Comparison of ENCODE assay signal across 30 cellular contexts in the genomic region with DNA sequence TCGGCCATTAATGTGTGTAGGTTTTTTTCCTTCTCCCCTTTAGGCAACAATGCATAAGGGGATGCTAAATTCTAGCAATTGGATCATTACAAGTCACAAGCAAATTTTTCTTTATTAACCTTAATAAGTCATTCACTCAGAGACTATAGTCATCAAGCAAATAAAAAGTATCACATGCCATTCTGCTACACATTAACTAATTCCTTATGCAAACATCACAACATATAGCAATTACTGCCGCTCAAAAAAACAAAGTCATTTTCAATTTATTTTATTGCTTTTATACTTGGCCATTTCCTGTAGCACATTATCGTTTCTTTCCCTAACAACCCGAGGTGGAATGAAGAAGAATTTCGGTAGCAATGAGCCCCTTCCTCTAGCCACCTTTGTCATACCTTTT.
"Had no signal": no experiment of that assay in that cellular context is flagged by ENCODE, and none has a peak within 500 bp of the region (broad histone marks: within the 10 kb centered on the region; RNA-seq: fewer than 3 reads in every experiment).

No MANE protein-coding gene starts in this region.

- DNase-seq: activated CD4-positive, alpha-beta memory T cell treated with anti-CD3 and anti-CD28 coated beads for 36 hours; activated CD4-positive, alpha-beta T cell treated with anti-CD3 and anti-CD28 coated beads for 48 hours; activated CD8-positive, alpha-beta memory T cell treated with anti-CD3 and anti-CD28 coated beads, Interleukin-2, amount 50 U/mL, for 4 hours; activated gamma-delta T cell; activated naive CD4-positive, alpha-beta T cell treated with anti-CD3 and anti-CD28 coated beads, Interleukin-2, amount 10 ng/mL, durations not matched to agents 7 days and 5 days; activated naive CD8-positive, alpha-beta T cell treated with anti-CD3 and anti-CD28 coated beads, Interleukin-2, amount 10 ng/mL, durations not matched to agents 7 days and 5 days; activated T-cell treated with anti-CD3 and anti-CD28 coated beads, Interleukin-2, amount 50 U/mL, for 1 hour; central memory CD4-positive, alpha-beta T cell; effector CD8-positive, alpha-beta T cell; gastrocnemius medialis; glutamatergic neuron; hippocampal formation; immature natural killer cell; kidney; midbrain; posterior cingulate gyrus; right lobe of liver; stimulated activated CD4-positive, alpha-beta T cell treated with anti-CD3 and anti-CD28 coated beads, Interleukin-12 subunit alpha, Interleukin-12 subunit beta, amount 100 ng/mL, for 4 hours; stimulated activated CD4-positive, alpha-beta T cell treated with anti-CD3 and anti-CD28 coated beads, Interleukin-4, amount 100 ng/mL, for 1 hour; substantia nigra; T-helper 17 cell; T1000; WERI-Rb-1 had no signal

- H3K27me3 ChIP-seq: ascending aorta, gastrocnemius medialis, right lobe of liver, vagina had no signal

- H3K27ac ChIP-seq: ascending aorta, right lobe of liver, vagina, WERI-Rb-1 had no signal

- FAIRE-seq: kidney had no signal

- H3K4me3 Mint-ChIP-seq: activated CD4-positive, alpha-beta memory T cell treated with anti-CD3 and anti-CD28 coated beads for 36 hours; activated naive CD4-positive, alpha-beta T cell treated with anti-CD3 and anti-CD28 coated beads, Interleukin-2, amount 10 ng/mL, durations not matched to agents 7 days and 5 days; activated naive CD8-positive, alpha-beta T cell treated with anti-CD3 and anti-CD28 coated beads, Interleukin-2, amount 10 ng/mL, durations not matched to agents 7 days and 5 days; immature natural killer cell; natural killer cell treated with Interleukin-12 subunit alpha and Interleukin-12 subunit beta and Interleukin-15 and Interleukin-18, amount 100 ng/mL, for 72 hours; stimulated activated effector memory CD8-positive, alpha-beta T cell treated with anti-CD3 and anti-CD28 coated beads, Interleukin-12 subunit alpha, Interleukin-12 subunit beta, amount 100 ng/mL, for 72 hours; stimulated activated naive CD8-positive, alpha-beta T cell treated with anti-CD3 and anti-CD28 coated beads, Interleukin-15, Interleukin-2, amounts not matched to agents 100 ng/mL and 50 ng/mL, for 24 hours; T-helper 17 cell; type B pancreatic cell had no signal

- H3K36me3 ChIP-seq: ascending aorta, gastrocnemius medialis, right lobe of liver, vagina, WERI-Rb-1 had no signal

- H3K4me1 ChIP-seq: ascending aorta, vagina had no signal

- H3K4me3 ChIP-seq: ascending aorta, gastrocnemius medialis, right lobe of liver, vagina had no signal

- H3K9me3 Mint-ChIP-seq: activated CD4-positive, alpha-beta memory T cell treated with anti-CD3 and anti-CD28 coated beads for 36 hours; activated naive CD4-positive, alpha-beta T cell treated with anti-CD3 and anti-CD28 coated beads, Interleukin-2, amount 10 ng/mL, durations not matched to agents 7 days and 5 days; activated naive CD8-positive, alpha-beta T cell treated with anti-CD3 and anti-CD28 coated beads, Interleukin-2, amount 10 ng/mL, durations not matched to agents 7 days and 5 days; immature natural killer cell; natural killer cell treated with Interleukin-12 subunit alpha and Interleukin-12 subunit beta and Interleukin-15 and Interleukin-18, amount 100 ng/mL, for 72 hours; stimulated activated effector memory CD8-positive, alpha-beta T cell treated with anti-CD3 and anti-CD28 coated beads, Interleukin-12 subunit alpha, Interleukin-12 subunit beta, amount 100 ng/mL, for 72 hours; stimulated activated naive CD8-positive, alpha-beta T cell treated with anti-CD3 and anti-CD28 coated beads, Interleukin-15, Interleukin-2, amounts not matched to agents 100 ng/mL and 50 ng/mL, for 24 hours; type B pancreatic cell had no signal

- H3K9me3 ChIP-seq: ascending aorta, gastrocnemius medialis, right lobe of liver, vagina had no signal

- ATAC-seq: activated CD4-positive, CD25-positive, alpha-beta regulatory T cell treated with anti-CD3 and anti-CD28 coated beads, Interleukin-2, amount 50 U/mL, for 24 hours; gastrocnemius medialis; natural killer cell treated with Interleukin-12 subunit alpha and Interleukin-12 subunit beta and Interleukin-15 and Interleukin-18, amount 100 ng/mL, for 72 hours; right lobe of liver; stimulated activated effector memory CD8-positive, alpha-beta T cell treated with anti-CD3 and anti-CD28 coated beads, Interleukin-12 subunit alpha, Interleukin-12 subunit beta, amount 100 ng/mL, for 72 hours; T-helper 17 cell had no signal

- H3K36me3 Mint-ChIP-seq: activated naive CD4-positive, alpha-beta T cell treated with anti-CD3 and anti-CD28 coated beads, Interleukin-2, amount 10 ng/mL, durations not matched to agents 7 days and 5 days; natural killer cell treated with Interleukin-12 subunit alpha and Interleukin-12 subunit beta and Interleukin-15 and Interleukin-18, amount 100 ng/mL, for 72 hours; stimulated activated effector memory CD8-positive, alpha-beta T cell treated with anti-CD3 and anti-CD28 coated beads, Interleukin-12 subunit alpha, Interleukin-12 subunit beta, amount 100 ng/mL, for 72 hours; type B pancreatic cell had no signal

- H3K4me1 Mint-ChIP-seq: activated naive CD4-positive, alpha-beta T cell treated with anti-CD3 and anti-CD28 coated beads, Interleukin-2, amount 10 ng/mL, durations not matched to agents 7 days and 5 days; stimulated activated effector memory CD8-positive, alpha-beta T cell treated with anti-CD3 and anti-CD28 coated beads, Interleukin-12 subunit alpha, Interleukin-12 subunit beta, amount 100 ng/mL, for 72 hours had no signal

- H3K27me3 Mint-ChIP-seq: activated CD4-positive, alpha-beta memory T cell treated with anti-CD3 and anti-CD28 coated beads for 36 hours; activated naive CD4-positive, alpha-beta T cell treated with anti-CD3 and anti-CD28 coated beads, Interleukin-2, amount 10 ng/mL, durations not matched to agents 7 days and 5 days; activated naive CD8-positive, alpha-beta T cell treated with anti-CD3 and anti-CD28 coated beads, Interleukin-2, amount 10 ng/mL, durations not matched to agents 7 days and 5 days; natural killer cell treated with Interleukin-12 subunit alpha and Interleukin-12 subunit beta and Interleukin-15 and Interleukin-18, amount 100 ng/mL, for 72 hours; stimulated activated naive CD8-positive, alpha-beta T cell treated with anti-CD3 and anti-CD28 coated beads, Interleukin-15, Interleukin-2, amounts not matched to agents 100 ng/mL and 50 ng/mL, for 24 hours; T-helper 17 cell; type B pancreatic cell had no signal

- H3K27ac Mint-ChIP-seq: activated CD4-positive, alpha-beta memory T cell treated with anti-CD3 and anti-CD28 coated beads for 36 hours; activated naive CD4-positive, alpha-beta T cell treated with anti-CD3 and anti-CD28 coated beads, Interleukin-2, amount 10 ng/mL, durations not matched to agents 7 days and 5 days; activated naive CD8-positive, alpha-beta T cell treated with anti-CD3 and anti-CD28 coated beads, Interleukin-2, amount 10 ng/mL, durations not matched to agents 7 days and 5 days; immature natural killer cell; natural killer cell treated with Interleukin-12 subunit alpha and Interleukin-12 subunit beta and Interleukin-15 and Interleukin-18, amount 100 ng/mL, for 72 hours; stimulated activated effector memory CD8-positive, alpha-beta T cell treated with anti-CD3 and anti-CD28 coated beads, Interleukin-12 subunit alpha, Interleukin-12 subunit beta, amount 100 ng/mL, for 72 hours; stimulated activated naive CD8-positive, alpha-beta T cell treated with anti-CD3 and anti-CD28 coated beads, Interleukin-15, Interleukin-2, amounts not matched to agents 100 ng/mL and 50 ng/mL, for 24 hours; T-helper 17 cell; type B pancreatic cell had no signal
